Comparison of ENCODE assay signal across 19 cellular contexts in genomic region chr17:50166518-50167181, GRCh38. TPM values are rescaled to one million over a fixed set of nuclear protein-coding genes. Genes with fewer than 3 reads are reported as not detected.
DNase-seq lines count a peak whose midpoint lies in the region; ATAC-seq and TF ChIP-seq lines count a peak whose summit lies in the region.
"Had no signal": no experiment of that assay in that cellular context is flagged by ENCODE, and none has a peak within 500 bp of the region (broad histone marks: within the 10 kb centered on the region; RNA-seq: fewer than 3 reads in every experiment).

No MANE protein-coding gene starts in this region.

- H3K4me3 ChIP-seq in right atrium auricular region: peak overlapping the region; percentile 42 to 48
- H3K4me3 ChIP-seq in prostate gland: peak overlapping the region in 1 of 2 donors; percentile 3
- peak overlapping the region in 3 of 4 donors; percentile 10 to 36 (median 20) for H3K4me3 ChIP-seq in upper lobe of left lung
- H3K4me3 ChIP-seq: mucosa of descending colon had no signal

- 77% methylated on average over 7 of the region's 7 CpGs for WGBS in prostate gland
- 65 to 81% methylated on average over 6 to 7 of the region's 7 CpGs for WGBS in upper lobe of left lung, 2 donors

- H3K27me3 ChIP-seq in right atrium auricular region: no peaks in the 10 kb centered on the region
- H3K27me3 ChIP-seq in prostate gland (replicated peaks; ENCODE audit: insufficient read depth): no peaks in the 10 kb centered on the region
- H3K27me3 ChIP-seq in upper lobe of left lung: no peaks in the 10 kb centered on the region

- H3K27ac Mint-ChIP-seq in activated CD4-positive, alpha-beta T cell treated with anti-CD3 and anti-CD28 coated beads for 36 hours: no peak overlapping the region
- H3K27ac Mint-ChIP-seq: activated CD8-positive, alpha-beta memory T cell treated with anti-CD3 and anti-CD28 coated beads, Interleukin-2, amount 10 ng/mL, durations not matched to agents 7 days and 5 days; stimulated activated naive CD8-positive, alpha-beta T cell treated with anti-CD3 and anti-CD28 coated beads, Interleukin-15, Interleukin-2, amounts not matched to agents 100 ng/mL and 50 ng/mL, for 24 hours had no signal

- POLR2A ChIA-PET in RWPE1 (lab: Yijun Ruan, JAX; ENCODE audit: low non-redundant PET): interaction anchor here (0.6 kb wide), 1 partner anchor 284 kb away, joined by 8 read pairs; no protein-coding TSS in a partner anchor
- POLR2A ChIA-PET in activated CD4-positive, alpha-beta T cell treated with anti-CD3 and anti-CD28 coated beads for 36 hours (lab: Charles Lee): no interaction called here

- H3K4me1 Mint-ChIP-seq in activated CD4-positive, alpha-beta T cell treated with anti-CD3 and anti-CD28 coated beads for 36 hours: peaks cover 32% of the 10 kb centered on the region

- TF ChIP-seq POLR2A in prostate gland (IDR thresholded peaks at IDR 0.05) (no peak), upper lobe of left lung (IDR thresholded peaks at IDR 0.05) (no peak)

- DNase-seq in RWPE1 (ENCODE audit: low spot score) (no peak), right atrium auricular region (ENCODE audit: low spot score) (no peak), prostate gland (ENCODE audit: low spot score) (no peak), upper lobe of left lung (no peak)
- DNase-seq in activated CD4-positive, alpha-beta T cell treated with anti-CD3 and anti-CD28 coated beads for 36 hours: no peak
- no peak for DNase-seq in stimulated activated CD4-positive, alpha-beta T cell treated with anti-CD3 and anti-CD28 coated beads, Interleukin-15, amount 100 ng/mL, for 24 hours
- DNase-seq: activated CD4-positive, alpha-beta T cell treated with anti-CD3 and anti-CD28 coated beads for 1 hour; activated CD8-positive, alpha-beta memory T cell treated with anti-CD3 and anti-CD28 coated beads, Interleukin-2, amount 10 ng/mL, durations not matched to agents 7 days and 5 days; activated effector memory CD4-positive, alpha-beta T cell treated with anti-CD3 and anti-CD28 coated beads, Interleukin-2, amount 50 U/mL, for 16 hours; amygdala; Caco-2; NCI-H1092; NCI-H526; OCI-M1; T1000 had no signal

- H3K36me3 ChIP-seq in right atrium auricular region (no peaks in the 10 kb centered on the region), prostate gland (no peaks in the 10 kb centered on the region), upper lobe of left lung (no peaks in the 10 kb centered on the region)

- H3K4me3 Mint-ChIP-seq in activated CD4-positive, alpha-beta T cell treated with anti-CD3 and anti-CD28 coated beads for 36 hours: no peak overlapping the region
- H3K4me3 Mint-ChIP-seq: activated CD8-positive, alpha-beta memory T cell treated with anti-CD3 and anti-CD28 coated beads, Interleukin-2, amount 10 ng/mL, durations not matched to agents 7 days and 5 days; stimulated activated naive CD8-positive, alpha-beta T cell treated with anti-CD3 and anti-CD28 coated beads, Interleukin-15, Interleukin-2, amounts not matched to agents 100 ng/mL and 50 ng/mL, for 24 hours had no signal

- ATAC-seq in upper lobe of left lung (ENCODE audit: low FRiP score in 2 of 2): no peak
- ATAC-seq in activated CD4-positive, alpha-beta T cell treated with anti-CD3 and anti-CD28 coated beads for 36 hours: no peak
- no peak for ATAC-seq in HG03135 (IDR thresholded peaks at IDR 0.05; ENCODE audit: unreplicated experiment)
- ATAC-seq: activated CD8-positive, alpha-beta memory T cell treated with anti-CD3 and anti-CD28 coated beads, Interleukin-2, amount 10 ng/mL, durations not matched to agents 7 days and 5 days; mucosa of descending colon had no signal

- intact Hi-C loops in prostate gland (cut with DNase I): loop anchor here (2.0 kb wide), 1 partner anchor 32 kb away; no protein-coding TSS in a partner anchor
- intact Hi-C loops in activated CD4-positive, alpha-beta T cell treated with anti-CD3 and anti-CD28 coated beads for 36 hours (cut with DNase I, micrococcal nuclease): no loop called here

- no peaks in the 10 kb centered on the region for H3K9me3 Mint-ChIP-seq in activated CD4-positive, alpha-beta T cell treated with anti-CD3 and anti-CD28 coated beads for 36 hours (ENCODE audit: low read depth)
- H3K9me3 Mint-ChIP-seq: stimulated activated naive CD8-positive, alpha-beta T cell treated with anti-CD3 and anti-CD28 coated beads, Interleukin-15, Interleukin-2, amounts not matched to agents 100 ng/mL and 50 ng/mL, for 24 hours had no signal

- CTCF ChIA-PET in RWPE1 (lab: Yijun Ruan, JAX): interaction anchor here (0.9 kb wide), 1 partner anchor 131 kb away, joined by 4 read pairs; no protein-coding TSS in a partner anchor
- CTCF ChIA-PET in activated CD4-positive, alpha-beta T cell treated with anti-CD3 and anti-CD28 coated beads for 36 hours (lab: Charles Lee): interaction anchor here (1.1 kb wide), 1 partner anchor 33 kb away, joined by 6 read pairs; no protein-coding TSS in a partner anchor

- H3K27ac ChIP-seq in RWPE1 (peak overlapping the region; percentile 56), right atrium auricular region (peak overlapping the region; percentile 90 to 94), prostate gland (peak overlapping the region; percentile 46 to 57), upper lobe of left lung (peak overlapping the region in 1 of 4 donors; percentile 74)

- H3K9me3 ChIP-seq in right atrium auricular region: no peaks in the 10 kb centered on the region
- H3K9me3 ChIP-seq in prostate gland: no peaks in the 10 kb centered on the region
- H3K9me3 ChIP-seq in upper lobe of left lung: no peaks in the 10 kb centered on the region
- H3K9me3 ChIP-seq: Caco-2, mucosa of descending colon had no signal

- no peaks in the 10 kb centered on the region for H3K36me3 Mint-ChIP-seq in activated CD4-positive, alpha-beta T cell treated with anti-CD3 and anti-CD28 coated beads for 36 hours (ENCODE audit: low read depth)
- H3K36me3 Mint-ChIP-seq: activated CD8-positive, alpha-beta memory T cell treated with anti-CD3 and anti-CD28 coated beads, Interleukin-2, amount 10 ng/mL, durations not matched to agents 7 days and 5 days had no signal

- TF ChIP-seq EP300 in upper lobe of left lung (IDR thresholded peaks at IDR 0.05): no peak

- TF ChIP-seq CTCF in RWPE1 (conservative IDR thresholded peaks at IDR 0.05; ENCODE audit: low read depth) (no peak), right atrium auricular region (IDR thresholded peaks at IDR 0.05) (no peak), prostate gland (IDR thresholded peaks at IDR 0.05) (no peak), upper lobe of left lung (IDR thresholded peaks at IDR 0.05) (no peak)

- no peaks in the 10 kb centered on the region for H3K27me3 Mint-ChIP-seq in activated CD4-positive, alpha-beta T cell treated with anti-CD3 and anti-CD28 coated beads for 36 hours
- H3K27me3 Mint-ChIP-seq: activated CD8-positive, alpha-beta memory T cell treated with anti-CD3 and anti-CD28 coated beads, Interleukin-2, amount 10 ng/mL, durations not matched to agents 7 days and 5 days; stimulated activated naive CD8-positive, alpha-beta T cell treated with anti-CD3 and anti-CD28 coated beads, Interleukin-15, Interleukin-2, amounts not matched to agents 100 ng/mL and 50 ng/mL, for 24 hours had no signal

- peaks cover 0 to 61% of the 10 kb centered on the region in 2 donors for H3K4me1 ChIP-seq in right atrium auricular region
- H3K4me1 ChIP-seq in prostate gland (replicated peaks): no peaks in the 10 kb centered on the region
- peaks cover 3 to 8% (median 4%) of the 10 kb centered on the region in 4 donors for H3K4me1 ChIP-seq in upper lobe of left lung

RNA-seq across cellular contexts. Expression of gene SGCA, which starts 0.8 kb away (rescaled TPM):
- total RNA-seq in right atrium auricular region (100 to 1,000 TPM; 120 to 207 TPM), prostate gland (10 to 100 TPM; 13.9 to 19.4 TPM), upper lobe of left lung (10 to 100 TPM in 5 of 6 donors, 1 to 10 TPM in 1; 1.6 to 19.7 (median 14.1) TPM)
- under 1 TPM in 1 of 2 experiments, not detected in 1; 0.26 TPM for total RNA-seq in activated CD4-positive, alpha-beta T cell treated with anti-CD3 and anti-CD28 coated beads for 36 hours
- total RNA-seq: Caco-2, SK-MEL-5 had no signal

RNA-seq across cellular contexts. Expression of gene PPP1R9B, which starts 16.2 kb away (rescaled TPM):
- 10 to 100 TPM; 16.9 to 24.2 TPM for total RNA-seq in right atrium auricular region
- total RNA-seq in prostate gland: 10 to 100 TPM; 36.2 to 79.7 TPM
- 100 to 1,000 TPM in 1 of 6 donors, 10 to 100 TPM in 5; 37.5 to 121 (median 74.7) TPM for total RNA-seq in upper lobe of left lung
- 10 to 100 TPM; 61.1 to 64.0 TPM for total RNA-seq in activated CD4-positive, alpha-beta T cell treated with anti-CD3 and anti-CD28 coated beads for 36 hours

RNA-seq across cellular contexts. Expression of gene COL1A1, which starts 34.8 kb away (rescaled TPM):
- total RNA-seq in right atrium auricular region (100 to 1,000 TPM in 1 of 2 donors, 10 to 100 TPM in 1; 19.8 to 180 TPM), prostate gland (10 to 100 TPM; 21.5 to 81.0 TPM), upper lobe of left lung (100 to 1,000 TPM in 3 of 6 donors, 10 to 100 TPM in 3; 15.4 to 555 (median 117) TPM)
- under 1 TPM; 0.55 to 0.70 TPM for total RNA-seq in activated CD4-positive, alpha-beta T cell treated with anti-CD3 and anti-CD28 coated beads for 36 hours

RNA-seq across cellular contexts. Expression of gene SAMD14, which starts 36.7 kb away (rescaled TPM):
- total RNA-seq in right atrium auricular region: 1 to 10 TPM in 1 of 2 donors, under 1 TPM in 1; 0.78 to 1.1 TPM
- total RNA-seq in prostate gland: 1 to 10 TPM; 2.5 to 7.4 TPM
- 10 to 100 TPM in 2 of 6 donors, 1 to 10 TPM in 3, under 1 TPM in 1; 0.49 to 16.8 (median 5.6) TPM for total RNA-seq in upper lobe of left lung
- 1 to 10 TPM in 1 of 2 experiments, under 1 TPM in 1; 0.77 to 1.1 TPM for total RNA-seq in activated CD4-positive, alpha-beta T cell treated with anti-CD3 and anti-CD28 coated beads for 36 hours

Comparison
In these comparisons a context has a peak if more than half of its experiments do, and no peak if none do; other contexts are left out.
1. RNA of gene SGCA, which starts 0.8 kb away (total RNA-seq): 120 to 207 TPM in right atrium auricular region; 13.9 to 19.4 TPM in prostate gland, 1.6 to 19.7 TPM in upper lobe of left lung and 0.26 TPM in activated CD4-positive, alpha-beta T cell treated with anti-CD3 and anti-CD28 coated beads for 36 hours; every median in the first group is over 4 times any median in the second.
2. RNA of gene COL1A1, which starts 34.8 kb away (total RNA-seq): 19.8 to 180 TPM in right atrium auricular region, 15.4 to 555 TPM in upper lobe of left lung and 21.5 to 81.0 TPM in prostate gland; 0.55 to 0.70 TPM in activated CD4-positive, alpha-beta T cell treated with anti-CD3 and anti-CD28 coated beads for 36 hours; every median in the first group is over 4 times any median in the second.